ENCODE assay signal across 8 cellular contexts in the genomic region with DNA sequence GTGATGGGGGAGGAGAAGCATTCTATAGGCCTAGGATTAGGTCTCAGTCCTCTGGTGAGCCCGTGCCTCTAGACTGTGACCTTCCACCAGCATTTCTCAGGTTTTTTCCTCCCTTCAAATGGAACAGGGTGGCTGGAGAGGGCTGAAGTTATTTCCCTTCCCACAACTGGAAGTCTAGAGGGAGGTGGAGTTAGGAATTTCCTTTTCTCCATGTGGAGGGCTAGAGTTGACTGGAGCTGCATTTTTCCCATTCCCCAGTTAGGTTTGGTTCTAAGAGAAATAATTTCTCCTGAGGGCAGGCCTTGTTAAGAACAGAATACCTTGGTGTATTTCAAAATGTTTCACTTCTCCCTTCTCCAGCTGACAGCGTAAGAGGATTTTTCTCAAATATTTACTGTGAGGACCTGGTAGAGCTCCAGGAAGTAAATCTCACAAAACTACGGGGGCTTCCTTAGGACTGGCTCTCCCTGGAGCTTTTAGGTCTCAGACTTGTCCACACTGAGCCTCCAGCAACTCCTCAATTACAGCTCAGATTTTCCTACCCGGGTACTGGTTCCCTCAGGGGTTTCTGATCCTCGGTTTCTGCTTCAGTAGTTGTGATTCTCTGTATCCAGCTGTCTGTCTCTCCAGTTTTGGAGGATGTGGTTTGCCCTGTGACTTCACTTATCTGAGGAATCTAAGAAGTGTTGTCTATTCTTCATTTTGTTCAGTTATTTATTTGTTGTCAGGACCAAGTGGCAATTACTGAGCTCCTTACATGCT. TPM values are rescaled to one million over a fixed set of nuclear protein-coding genes. Genes with fewer than 3 reads are reported as not detected.
DNase-seq lines count a peak whose midpoint lies in the region; ATAC-seq, FAIRE-seq and TF ChIP-seq lines count a peak whose summit lies in the region.

No MANE protein-coding gene starts in this region.

- peaks cover 96% of the 10 kb centered on the region for H3K79me2 ChIP-seq in keratinocyte (ENCODE audit: control insufficient read depth, insufficient read depth, low read length)

- no peaks in the 10 kb centered on the region for H3K27me3 ChIP-seq in CD4-positive, alpha-beta T cell (ENCODE audit: control insufficient read depth, insufficient read depth, low read length)
- H3K27me3 ChIP-seq in adrenal gland, result no peaks in the 10 kb centered on the region
- H3K27me3 ChIP-seq in keratinocyte (ENCODE audit: control insufficient read depth, extremely low read depth, insufficient read depth, low read length), result no peaks in the 10 kb centered on the region

- dilution Hi-C loops in keratinocyte (cut with MboI; ENCODE audit: extremely low pct_ligation_motif_present, low sequenced_read_pairs), result no loop called here

- intact Hi-C loops in CD4-positive, alpha-beta T cell (cut with DNase I, micrococcal nuclease), result loop anchor here (5.0 kb wide), 2 partner anchors 37 to 48 kb away; partner anchors contain the start of gene JMJD1C (in 1 of the 2)
- intact Hi-C loops in adrenal gland (cut with DNase I), result loop anchor here in 1 of 2 donors (10.0 kb wide), 1 partner anchor 180 kb away; no protein-coding TSS in a partner anchor

- POLR2A ChIA-PET in CD4-positive, alpha-beta T cell (lab: Charles Lee), result interaction anchor here (0.6 to 2.2 kb wide), 5 partner anchors 9 to 245 kb away, joined by 3 to 6 read pairs (median 4); partner anchors contain the start of gene JMJD1C

- no peak overlapping the region for H3K27ac ChIP-seq in CD4-positive, alpha-beta T cell (ENCODE audit: low read depth, low read length)
- H3K27ac ChIP-seq in adrenal gland, result peak overlapping the region in 3 of 5 donors; percentile 29 to 71 (median 43)
- H3K27ac ChIP-seq in keratinocyte (ENCODE audit: control insufficient read depth, insufficient read depth, low read length), result peak overlapping the region; percentile 67

- no peak for DNase-seq in CD4-positive, alpha-beta T cell
- DNase-seq in HT1080 (ENCODE audit: low read depth) (peak; percentile 15), adrenal gland (no peak), keratinocyte (ENCODE audit: low read depth, low spot score) (peak; percentile 21), AML-193 (lab: John Stamatoyannopoulos, UW) (no peak), frontal cortex (ENCODE audit: low spot score in 2 of 2) (no peak)

- peaks cover 0 to 50% of the 10 kb centered on the region in 2 donors for H3K4me1 ChIP-seq in adrenal gland (replicated peaks in 1 of 2)
- H3K4me1 ChIP-seq in keratinocyte (ENCODE audit: control insufficient read depth, extremely low read depth, insufficient read depth, low read length), result peaks cover 39% of the 10 kb centered on the region

- peak overlapping the region; percentile 8 for H3K27ac Mint-ChIP-seq in CD4-positive, alpha-beta T cell

- H3K4me3 Mint-ChIP-seq in CD4-positive, alpha-beta T cell, result peak overlapping the region; percentile 34

- FAIRE-seq in keratinocyte (lab: Jason Lieb, UNC) (no peak), frontal cortex (lab: Jason Lieb, UNC) (no peak)

- H3K9me3 ChIP-seq in CD4-positive, alpha-beta T cell (ENCODE audit: control insufficient read depth, low read length), result no peaks in the 10 kb centered on the region
- no peaks in the 10 kb centered on the region for H3K9me3 ChIP-seq in adrenal gland (replicated peaks in 1 of 3)
- H3K9me3 ChIP-seq in keratinocyte (ENCODE audit: control insufficient read depth, low read depth, low read length), result no peaks in the 10 kb centered on the region

- peaks cover 18% of the 10 kb centered on the region for H3K36me3 Mint-ChIP-seq in CD4-positive, alpha-beta T cell (ENCODE audit: low read depth)

- no peak overlapping the region for H2AFZ ChIP-seq in keratinocyte (ENCODE audit: control insufficient read depth, low read length)

- ATAC-seq in CD4-positive, alpha-beta T cell (ENCODE audit: poor library complexity), result peak; percentile 51
- ATAC-seq in GM18873 (IDR thresholded peaks at IDR 0.05; ENCODE audit: low FRiP score, unreplicated experiment) (no peak), GM21367 (IDR thresholded peaks at IDR 0.05; ENCODE audit: unreplicated experiment) (no peak)

- WGBS in adrenal gland, 4 donors, result 55 to 63% (median 59%) methylated on average over 5 of the region's 5 CpGs

- no peak for TF ChIP-seq POLR2A in adrenal gland (IDR thresholded peaks at IDR 0.05)

- H3K9ac ChIP-seq in keratinocyte (ENCODE audit: control insufficient read depth, extremely low read depth, insufficient read depth, low read length), result peak overlapping the region; percentile 61

- TF ChIP-seq CTCF in CD4-positive, alpha-beta T cell (IDR thresholded peaks at IDR 0.05), result no peak
- TF ChIP-seq CTCF in adrenal gland (IDR thresholded peaks at IDR 0.05), result no peak
- no peak for TF ChIP-seq CTCF in keratinocyte (optimal IDR thresholded peaks at IDR 0.05 in 1 of 3, IDR thresholded peaks at IDR 0.05 in 1 of 3, conservative IDR thresholded peaks at IDR 0.05 in 1 of 3; ENCODE audit: extremely low read depth in 1 of 3, insufficient read depth in 2 of 3, low read length in 3 of 3)

- H3K36me3 ChIP-seq in adrenal gland (replicated peaks in 1 of 2) (no peaks in the 10 kb centered on the region), keratinocyte (ENCODE audit: control insufficient read depth in 2 of 2, extremely low read depth in 1 of 2, insufficient read depth in 2 of 2, low read length in 2 of 2) (no peaks in the 10 kb centered on the region)

- H3K9me3 Mint-ChIP-seq in CD4-positive, alpha-beta T cell, result no peaks in the 10 kb centered on the region

- no peaks in the 10 kb centered on the region for H3K27me3 Mint-ChIP-seq in CD4-positive, alpha-beta T cell

- H3K4me3 ChIP-seq in adrenal gland (no peak overlapping the region), keratinocyte (ENCODE audit: control insufficient read depth in 2 of 3, extremely low read depth in 1 of 3, insufficient read depth in 2 of 3, low read depth in 1 of 3, low read length in 3 of 3) (peak overlapping the region in 2 of 3 experiments; percentile 49 to 59)

- peaks cover 83% of the 10 kb centered on the region for H3K4me1 Mint-ChIP-seq in CD4-positive, alpha-beta T cell (ENCODE audit: low read depth)

- H3K4me2 ChIP-seq in keratinocyte (ENCODE audit: control insufficient read depth, extremely low read depth, insufficient read depth, low read depth, low read length), result peak overlapping the region; percentile 79

- CTCF ChIA-PET in CD4-positive, alpha-beta T cell (lab: Charles Lee), result no interaction called here

- H4K20me1 ChIP-seq in keratinocyte (ENCODE audit: control insufficient read depth, extremely low read depth, insufficient read depth, low read length), result no peaks in the 10 kb centered on the region

- no peaks in the 10 kb centered on the region for H3K9me1 ChIP-seq in keratinocyte (ENCODE audit: control insufficient read depth, extremely low read depth, insufficient read depth, low read length)

RNA-seq across cellular contexts. Expression of gene REEP3, which starts 6.0 kb away (rescaled TPM):
- total RNA-seq in CD4-positive, alpha-beta T cell, result 1 to 10 TPM; 3.2 to 6.1 TPM
- 13.1 and 18.1 TPM in 2 replicates for total RNA-seq in HT1080 (2014; rRNA removed; shearing (Covaris generic))
- 29.1 and 34.9 TPM in 2 replicates for polyA plus RNA-seq in HT1080 (2015; cell fraction: cytosol; rRNA removed)
- 10.8 and 11.8 TPM in 2 replicates for polyA plus RNA-seq in HT1080 (2015; cell fraction: nucleus; rRNA removed)
- total RNA-seq in adrenal gland (10 to 100 TPM; 36.9 to 79.8 (median 53.7) TPM), frontal cortex (17.9 TPM)
- polyA plus RNA-seq in adrenal gland (10 to 100 TPM in 1 of 3 donors, 1 to 10 TPM in 2; 5.1 to 49.3 (median 9.3) TPM), keratinocyte (34.7 to 65.8 TPM (median 52.8 TPM) in 3 replicates)
- 172 TPM for polyA plus RNA-seq in keratinocyte (2011; ENCODE audit: low read depth)
- 40.8 and 57.7 TPM in 2 replicates for polyA plus RNA-seq in keratinocyte (2011; cell fraction: cytosol; rRNA removed)
- polyA plus RNA-seq in keratinocyte (2011; cell fraction: nucleus; rRNA removed), result 42.3 and 44.6 TPM in 2 replicates
- 25.4 and 42.4 TPM in 2 replicates for polyA plus RNA-seq in keratinocyte (2012; ENCODE audit: low replicate concordance)
- 15.5 to 43.5 TPM (median 23.8 TPM) in 3 replicates for polyA minus RNA-seq in keratinocyte
- polyA minus RNA-seq in keratinocyte (2011; cell fraction: cytosol; rRNA and poly(A)+ RNA removed), result 57.2 TPM
- polyA minus RNA-seq in keratinocyte (2011; cell fraction: nucleus; rRNA and poly(A)+ RNA removed), result 30.0 and 57.2 TPM in 2 replicates

RNA-seq across cellular contexts. Expression of gene JMJD1C, which starts 49.4 kb away (rescaled TPM):
- total RNA-seq in CD4-positive, alpha-beta T cell, result 100 to 1,000 TPM; 389 to 399 TPM
- total RNA-seq in HT1080 (2014; rRNA removed; shearing (Covaris generic)), result 43.9 and 44.5 TPM in 2 replicates
- polyA plus RNA-seq in HT1080 (2015; cell fraction: cytosol; rRNA removed), result 17.5 and 28.0 TPM in 2 replicates
- polyA plus RNA-seq in HT1080 (2015; cell fraction: nucleus; rRNA removed), result 130 and 135 TPM in 2 replicates
- total RNA-seq in adrenal gland (100 to 1,000 TPM in 2 of 8 donors, 10 to 100 TPM in 6; 36.0 to 124 (median 57.2) TPM), frontal cortex (165 TPM)
- polyA plus RNA-seq in adrenal gland (10 to 100 TPM; 36.1 to 64.4 (median 48.1) TPM), keratinocyte (24.9 to 38.2 TPM (median 26.6 TPM) in 3 replicates)
- 81.0 TPM for polyA plus RNA-seq in keratinocyte (2011; ENCODE audit: low read depth)
- polyA plus RNA-seq in keratinocyte (2011; cell fraction: cytosol; rRNA removed), result 9.0 and 22.2 TPM in 2 replicates
- polyA plus RNA-seq in keratinocyte (2011; cell fraction: nucleus; rRNA removed), result 49.7 and 62.2 TPM in 2 replicates
- polyA plus RNA-seq in keratinocyte (2012; ENCODE audit: low replicate concordance), result 18.7 and 43.8 TPM in 2 replicates
- 19.1 to 117 TPM (median 79.7 TPM) in 3 replicates for polyA minus RNA-seq in keratinocyte
- polyA minus RNA-seq in keratinocyte (2011; cell fraction: cytosol; rRNA and poly(A)+ RNA removed), result 17.8 TPM
- polyA minus RNA-seq in keratinocyte (2011; cell fraction: nucleus; rRNA and poly(A)+ RNA removed), result 94.4 and 166 TPM in 2 replicates

Comparison
In these comparisons a context has a peak if more than half of its experiments do, and no peak if none do; other contexts are left out.
1. DNase-seq: peak in HT1080 (single experiment) and keratinocyte (single experiment); none in CD4-positive, alpha-beta T cell (0 of 10), adrenal gland (0 of 7), AML-193 (0 of 2) and frontal cortex (0 of 2).
2. H3K4me3 ChIP-seq: peak in keratinocyte (2 of 3); none in adrenal gland (0 of 4).